1 cellular context compared by ENCODE assay signal in the genomic region with DNA sequence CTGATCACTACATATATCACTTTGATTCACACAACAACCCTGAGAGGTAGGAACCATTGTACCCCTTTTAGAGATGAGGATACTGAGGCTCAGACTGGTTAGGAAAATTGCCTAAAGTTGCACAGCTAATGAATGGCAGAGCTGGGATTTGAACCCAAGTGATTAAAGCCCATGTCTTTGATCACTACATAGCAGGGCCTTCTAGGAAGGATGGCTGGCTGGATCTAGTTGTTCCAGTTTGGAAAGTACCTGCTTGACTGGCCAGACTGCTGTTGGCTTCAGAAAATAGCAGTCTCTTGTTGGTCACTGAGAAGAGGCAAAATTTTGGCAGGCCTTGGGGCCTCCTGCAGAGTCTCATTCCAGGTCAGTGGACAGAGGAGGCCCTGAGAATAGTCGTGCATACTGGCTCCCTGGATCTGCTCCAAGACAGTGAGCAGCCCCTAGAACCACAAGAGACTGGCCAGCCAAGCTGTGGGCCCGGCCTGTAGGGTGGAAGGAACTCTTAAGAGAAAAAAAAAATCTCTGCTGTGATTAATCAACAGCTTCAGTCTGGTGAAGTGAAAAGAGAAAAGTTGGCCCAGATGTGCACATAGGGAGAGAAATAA.
A peak's percentile ranks its signal among the peaks of the same experiment; 100 is the strongest.
TF ChIP-seq lines count a peak whose summit lies in the region.

No MANE protein-coding gene starts in this region.

TF ChIP-seq in H1, 55 proteins besides CTCF, POLR2A, EP300 and RAD21:
- TF ChIP-seq TAF7 (optimal IDR thresholded peaks at IDR 0.05; ENCODE audit: borderline replicate concordance, low read depth, low read length) (no peak), BRCA1 (IDR thresholded peaks at IDR 0.05; ENCODE audit: low read depth, low read length) (no peak), HDAC2 (IDR thresholded peaks at IDR 0.05; ENCODE audit: borderline replicate concordance in 1 of 2, low read depth in 2 of 2, low read length in 2 of 2) (0 out of 4 replicates have a peak, but pooled peaks of 1 of the 2 experiments have one; percentile 2)
